ENCODE assay signal across 27 cellular contexts in the genomic region with DNA sequence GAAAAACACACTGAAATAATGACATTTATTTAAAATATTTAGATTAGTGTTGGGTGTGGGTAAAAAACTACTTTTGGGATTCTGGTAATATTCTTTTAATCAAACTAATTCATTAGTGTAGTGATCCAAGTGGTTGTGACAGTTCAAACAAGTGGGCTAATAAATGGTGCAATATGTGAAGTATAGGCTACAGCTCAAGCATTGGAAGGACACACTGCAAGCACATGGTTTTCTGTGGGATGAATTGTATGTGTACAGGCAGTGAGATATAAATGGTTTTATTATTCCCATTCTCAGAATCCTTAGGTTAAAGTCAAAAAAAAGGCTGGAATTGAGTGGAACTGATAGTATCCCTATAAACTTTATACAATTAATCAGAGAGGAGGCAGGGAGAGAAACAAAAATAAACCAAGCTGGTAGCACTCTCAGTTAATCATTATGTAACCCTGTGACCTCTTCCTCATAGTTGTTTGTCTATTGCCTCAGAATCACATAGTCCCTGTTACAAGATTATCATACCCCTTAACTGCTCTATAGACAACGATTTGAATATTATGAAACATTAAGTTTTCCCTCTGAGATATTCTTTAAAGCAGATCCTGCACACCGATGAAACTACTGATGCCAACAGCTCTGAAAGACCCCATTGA.
DNase-seq lines count a peak whose midpoint lies in the region; ATAC-seq, FAIRE-seq and TF ChIP-seq lines count a peak whose summit lies in the region.
"Had no signal": no experiment of that assay in that cellular context is flagged by ENCODE, and none has a peak within 500 bp of the region (broad histone marks: within the 10 kb centered on the region; RNA-seq: fewer than 3 reads in every experiment).

No MANE protein-coding gene starts in this region.

- no peak overlapping the region for H3K4me2 ChIP-seq in GM12878 (ENCODE audit: control insufficient read depth, insufficient read depth)

- no peaks in the 10 kb centered on the region for H3K79me2 ChIP-seq in GM12878 (ENCODE audit: control insufficient read depth, insufficient read depth, low read length)

- no peak overlapping the region for H2AFZ ChIP-seq in GM12878 (ENCODE audit: control insufficient read depth, low read depth, low read length)

- TF ChIP-seq RAD21 in GM12878 (IDR thresholded peaks at IDR 0.05; ENCODE audit: insufficient read depth, low read depth, low read length), result no peak

- intact Hi-C loops in GM12878 (cut with micrococcal nuclease; ENCODE audit: unreplicated experiment) (no loop called here), left lung (cut with DNase I) (no loop called here)

- TF ChIP-seq CTCF in GM12878 (IDR thresholded peaks at IDR 0.05 in 2 of 3, conservative IDR thresholded peaks at IDR 0.05 in 1 of 3; ENCODE audit: control insufficient read depth in 2 of 3, extremely low read depth in 1 of 3, insufficient read depth in 1 of 3, low read depth in 3 of 3, low read length in 3 of 3) (no peak), left lung (IDR thresholded peaks at IDR 0.05) (no peak)

- POLR2A ChIA-PET in GM12878 (lab: Charles Lee), result no interaction called here

- H3K4me3 ChIP-seq in GM12878 (no peak overlapping the region), left lung (no peak overlapping the region), small intestine (ENCODE audit: low read depth in 1 of 2, low read length in 2 of 2) (no peak overlapping the region)
- H3K4me3 ChIP-seq: ascending aorta, coronary artery, heart left ventricle, SK-N-MC, spleen, transverse colon had no signal

- H3K27me3 ChIP-seq in GM12878 (replicated peaks in 1 of 2; ENCODE audit: control insufficient read depth in 2 of 2, insufficient read depth in 2 of 2, low read length in 1 of 2) (no peaks in the 10 kb centered on the region), left lung (no peaks in the 10 kb centered on the region), small intestine (ENCODE audit: control insufficient read depth in 2 of 2, insufficient read depth in 2 of 2, low read length in 2 of 2) (no peaks in the 10 kb centered on the region)
- H3K27me3 ChIP-seq: ascending aorta, heart left ventricle, spleen, transverse colon had no signal

- no peaks in the 10 kb centered on the region for H3K36me3 ChIP-seq in GM12878 (ENCODE audit: control insufficient read depth in 2 of 2, insufficient read depth in 2 of 2, low read length in 1 of 2)
- no peaks in the 10 kb centered on the region for H3K36me3 ChIP-seq in left lung
- no peaks in the 10 kb centered on the region for H3K36me3 ChIP-seq in small intestine (ENCODE audit: control insufficient read depth in 2 of 2, insufficient read depth in 2 of 2, low read length in 2 of 2)
- H3K36me3 ChIP-seq: ascending aorta, heart left ventricle, spleen, transverse colon had no signal

- FAIRE-seq in GM12878 (lab: Jason Lieb, UNC) (no peak), small intestine (lab: Jason Lieb, UNC) (no peak)

- H3K9me3 ChIP-seq in GM12878 (replicated peaks; ENCODE audit: control insufficient read depth, insufficient read depth, low read length) (no peaks in the 10 kb centered on the region), left lung (no peaks in the 10 kb centered on the region), small intestine (ENCODE audit: control insufficient read depth, low read depth) (no peaks in the 10 kb centered on the region)
- H3K9me3 ChIP-seq: ascending aorta, heart left ventricle, spleen, transverse colon had no signal

- no TSS peak for BruUV-seq in GM12878 (replicated peaks; lab: Mats Ljungman, UMichigan)

- no peak for TF ChIP-seq POLR2A in GM12878 (IDR thresholded peaks at IDR 0.05; ENCODE audit: low read depth, low read length)

- WGBS in GM12878 (ENCODE audit: insufficient coverage, insufficient replicate concordance, low lambda C conversion rate, missing lambda C conversion rate), result 23% methylated on average over 2 of the region's 2 CpGs
- 13 to 51% (median 31%) methylated on average over 2 of the region's 2 CpGs for WGBS in small intestine, 3 donors

- in situ Hi-C loops in GM12878 (cut with MboI), result no loop called here

- ATAC-seq in GM18858 (IDR thresholded peaks at IDR 0.05; ENCODE audit: unreplicated experiment) (peak; percentile 52), GM12878 (no peak), left lung (peak; percentile 44), HG02852 (IDR thresholded peaks at IDR 0.05; ENCODE audit: unreplicated experiment) (no peak)
- ATAC-seq: heart left ventricle; left colon; naive thymus-derived CD4-positive, alpha-beta T cell; T-helper 17 cell had no signal

- no peak overlapping the region for H3K27ac ChIP-seq in GM12878 (ENCODE audit: control insufficient read depth, insufficient read depth)
- H3K27ac ChIP-seq in left lung, result no peak overlapping the region
- no peak overlapping the region for H3K27ac ChIP-seq in small intestine (ENCODE audit: low read depth in 1 of 2, low read length in 1 of 2)
- H3K27ac ChIP-seq: ascending aorta, coronary artery, heart left ventricle, SK-N-MC, spleen, transverse colon had no signal

- SMC1A ChIA-PET in GM12878 (lab: Charles Lee; ENCODE audit: uncharacterized antibody, unreplicated experiment), result interaction anchor here (0.5 kb wide), 1 partner anchor 24 kb away, joined by 3 read pairs; no protein-coding TSS in a partner anchor

- RAD21 ChIA-PET in GM12878 (lab: Charles Lee; ENCODE audit: unreplicated experiment), result no interaction called here

- no peaks in the 10 kb centered on the region for H4K20me1 ChIP-seq in GM12878 (ENCODE audit: control insufficient read depth, insufficient read depth)

- no peaks in the 10 kb centered on the region for H3K4me1 ChIP-seq in GM12878 (ENCODE audit: control insufficient read depth, insufficient read depth, low read length)
- no peaks in the 10 kb centered on the region for H3K4me1 ChIP-seq in left lung
- no peaks in the 10 kb centered on the region for H3K4me1 ChIP-seq in small intestine (ENCODE audit: control insufficient read depth in 2 of 2, insufficient read depth in 1 of 2, low read depth in 1 of 2, low read length in 1 of 2)
- H3K4me1 ChIP-seq: ascending aorta, heart left ventricle, spleen, transverse colon had no signal

- H3K9ac ChIP-seq in GM12878 (ENCODE audit: control insufficient read depth, insufficient read depth, low read length), result no peak overlapping the region

- CTCF ChIA-PET in GM12878 (lab: Yijun Ruan, JAX), result no interaction called here

- no peak for DNase-seq in GM12878 (ENCODE audit: low read depth, low spot score)
- DNase-seq in left lung, result no peak
- DNase-seq in small intestine, result peak; percentile 21
- no peak for DNase-seq in activated CD4-positive, CD25-positive, alpha-beta regulatory T cell (lab: John Stamatoyannopoulos, UW)
- DNase-seq in DMS 273 treated with DMSO at 0.1 percent for 48 hours (lab: John Stamatoyannopoulos, UW), result no peak
- DNase-seq: activated effector memory CD4-positive, alpha-beta T cell treated with Interleukin-2 at 50 U/mL for 16 hours; activated naive CD8-positive, alpha-beta T cell treated with anti-CD3 and anti-CD28 coated beads for 36 hours; activated T-cell treated with anti-CD3 and anti-CD28 coated beads for 4 hours; C1 segment of cervical spinal cord; effector memory CD4-positive, alpha-beta T cell; heart left ventricle; left colon; MV-4-11; naive thymus-derived CD4-positive, alpha-beta T cell; NCI-H146; NCI-H2107; NCI-H446; OCI-M1; spleen; stimulated activated CD4-positive, alpha-beta T cell treated with anti-CD3 and anti-CD28 coated beads, Interleukin-2, amount 100 ng/mL, for 48 hours; T-helper 17 cell; transverse colon had no signal

- TF ChIP-seq EP300 in GM12878 (IDR thresholded peaks at IDR 0.05; ENCODE audit: borderline replicate concordance in 1 of 2, control insufficient read depth in 1 of 2, low read depth in 2 of 2, low read length in 2 of 2), result no peak

TF ChIP-seq in GM12878, 131 proteins besides CTCF, POLR2A, EP300 and RAD21:
- TF ChIP-seq NR2F1 (conservative IDR thresholded peaks at IDR 0.05) (0 out of 2 replicates have a peak, but pooled peaks have one; percentile 7), MYB (IDR thresholded peaks at IDR 0.05; ENCODE audit: borderline replicate concordance, low read depth, low read length) (no peak)

Comparison
In these comparisons a context has a peak if more than half of its experiments do, and no peak if none do; other contexts are left out.
1. ATAC-seq: peak in GM18858 (single experiment) and left lung (single experiment); none in GM12878 (single experiment) and HG02852 (single experiment).